ENCODE assay signal across 8 cellular contexts in genomic region chr22:46072030-46072881, GRCh38.
DNase-seq lines count a peak whose midpoint lies in the region; ATAC-seq, FAIRE-seq and TF ChIP-seq lines count a peak whose summit lies in the region.

No MANE protein-coding gene starts in this region.

- DNase-seq in activated CD4-positive, CD25-positive, alpha-beta regulatory T cell (lab: John Stamatoyannopoulos, UW) = no peak
- DNase-seq in PC-3 (peak; percentile 33), ascending aorta (ENCODE audit: low spot score in 2 of 2) (peak; percentile 8 to 83), small intestine (peak; percentile 87), NCI-H2227 treated with DMSO at 0.1 percent for 48 hours (lab: John Stamatoyannopoulos, UW) (no peak), SHP77 treated with DMSO at 0.1 percent for 48 hours (lab: John Stamatoyannopoulos, UW) (no peak)

- FAIRE-seq in small intestine (lab: Jason Lieb, UNC) = no peak

- H4K20me1 ChIP-seq in PC-3 (ENCODE audit: low read length) = peaks cover 34% of the 10 kb centered on the region

- WGBS in small intestine, 3 donors = 1% methylated on average over 71 to 91 of the region's 91 CpGs

- no peak overlapping the region for H2AFZ ChIP-seq in PC-3 (ENCODE audit: low read length)

- intact Hi-C loops in PC-3 (cut with micrococcal nuclease) (no loop called here), ascending aorta (cut with DNase I) (loop anchor here (5.0 kb wide), 2 partner anchors 35 to 60 kb away; no protein-coding TSS in a partner anchor)

- no peaks in the 10 kb centered on the region for H3K9me2 ChIP-seq in PC-3 (replicated peaks; ENCODE audit: low read length)

- peak; percentile 7 to 17 for ATAC-seq in activated CD4-positive, CD25-positive, alpha-beta regulatory T cell treated with anti-CD3 and anti-CD28 coated beads, Interleukin-2, amount 50 U/mL, for 24 hours
- no peak for ATAC-seq in PC-3

- H3K27me3 ChIP-seq in PC-3 (ENCODE audit: low read length) (no peaks in the 10 kb centered on the region), ascending aorta (no peaks in the 10 kb centered on the region), iPS-18a (ENCODE audit: control insufficient read depth, insufficient read depth, low read length) (peaks cover 72% of the 10 kb centered on the region), small intestine (ENCODE audit: control insufficient read depth in 2 of 2, insufficient read depth in 2 of 2, low read length in 2 of 2) (no peaks in the 10 kb centered on the region)

- H3K9ac ChIP-seq in PC-3 (ENCODE audit: low read length) (peak overlapping the region; percentile 99), iPS-18a (ENCODE audit: low read length) (no peak overlapping the region)

- POLR2A ChIA-PET in PC-3 (lab: Charles Lee; ENCODE audit: unreplicated experiment) = no interaction called here

- H3K9me3 ChIP-seq in PC-3 (ENCODE audit: low read length) (no peaks in the 10 kb centered on the region), ascending aorta (no peaks in the 10 kb centered on the region), iPS-18a (ENCODE audit: control insufficient read depth, low read depth, low read length) (no peaks in the 10 kb centered on the region), small intestine (ENCODE audit: control insufficient read depth, low read depth) (no peaks in the 10 kb centered on the region)

- CTCF ChIA-PET in PC-3 (lab: Charles Lee) = no interaction called here

- H3K4me3 ChIP-seq in PC-3 (ENCODE audit: low read length) (peak overlapping the region; percentile 94), ascending aorta (peak overlapping the region; percentile 80 to 89), iPS-18a (ENCODE audit: low read length) (peak overlapping the region; percentile 55), small intestine (ENCODE audit: low read depth in 1 of 2, low read length in 2 of 2) (peak overlapping the region; percentile 75 to 88)

- H3K36me3 ChIP-seq in PC-3 (ENCODE audit: low read depth, low read length) (peaks cover 45% of the 10 kb centered on the region), ascending aorta (no peaks in the 10 kb centered on the region), iPS-18a (ENCODE audit: control insufficient read depth, low read depth, low read length) (no peaks in the 10 kb centered on the region), small intestine (ENCODE audit: control insufficient read depth in 2 of 2, insufficient read depth in 2 of 2, low read length in 2 of 2) (no peaks in the 10 kb centered on the region)

- no TSS peak for BruUV-seq in PC-3 (replicated peaks; lab: Mats Ljungman, UMichigan)

- H3F3A ChIP-seq in PC-3 (ENCODE audit: low read length, unreplicated experiment) = peaks cover 1% of the 10 kb centered on the region

- peak overlapping the region; percentile 100 for H3K4me2 ChIP-seq in PC-3 (ENCODE audit: low read length)

- H3K79me2 ChIP-seq in PC-3 (ENCODE audit: low read length) = peaks cover 89% of the 10 kb centered on the region

- H3K27ac ChIP-seq in PC-3 (ENCODE audit: low read length) (peak overlapping the region; percentile 99), ascending aorta (peak overlapping the region; percentile 96 to 100), iPS-18a (ENCODE audit: low read length) (no peak overlapping the region), small intestine (ENCODE audit: low read depth in 1 of 2, low read length in 1 of 2) (peak overlapping the region; percentile 99 to 100)

- H3K4me1 ChIP-seq in PC-3 (ENCODE audit: insufficient read depth, low read length) (peaks cover 27% of the 10 kb centered on the region), ascending aorta (peaks cover 17 to 38% of the 10 kb centered on the region in 2 donors), iPS-18a (ENCODE audit: control insufficient read depth, low read depth, low read length) (peaks cover 1% of the 10 kb centered on the region), small intestine (ENCODE audit: control insufficient read depth in 2 of 2, insufficient read depth in 1 of 2, low read depth in 1 of 2, low read length in 1 of 2) (peaks cover 2 to 3% of the 10 kb centered on the region in 2 donors)

- TF ChIP-seq CTCF in PC-3 (conservative IDR thresholded peaks at IDR 0.05; ENCODE audit: low read depth, low read length) (no peak), ascending aorta (IDR thresholded peaks at IDR 0.05) (no peak)

Comparison
In these comparisons a context has a peak if more than half of its experiments do, and no peak if none do; other contexts are left out.
1. DNase-seq: peak in PC-3 (single experiment), ascending aorta (2 of 2) and small intestine (single experiment); none in activated CD4-positive, CD25-positive, alpha-beta regulatory T cell (0 of 4), NCI-H2227 treated with DMSO at 0.1 percent for 48 hours (single experiment) and SHP77 treated with DMSO at 0.1 percent for 48 hours (single experiment).
2. Peak in every context shown above with its lines, with median percentiles within 50 percentile points of each other: H3K4me3 ChIP-seq.